ENCODE assay signal across 1 cellular context in genomic region chr7:134062460-134062859, GRCh38.
A peak's percentile ranks its signal among the peaks of the same experiment; 100 is the strongest.
TF ChIP-seq lines count a peak whose summit lies in the region.

No MANE protein-coding gene starts in this region.

TF ChIP-seq in K562, 482 proteins besides CTCF, POLR2A, EP300 and RAD21 (continued from another document and continues in another):
- TF ChIP-seq ZBTB49 (CRISPR knock-in tag; IDR thresholded peaks at IDR 0.05; ENCODE audit: borderline replicate concordance): no peak
- TF ChIP-seq SIRT6 (IDR thresholded peaks at IDR 0.05; ENCODE audit: low read depth, low read length): no peak
- TF ChIP-seq PML (IDR thresholded peaks at IDR 0.05; ENCODE audit: low read length): no peak
- TF ChIP-seq XRCC5 (IDR thresholded peaks at IDR 0.05; ENCODE audit: low read depth, low read length): no peak
- no peak for TF ChIP-seq RBFOX2 (IDR thresholded peaks at IDR 0.05; ENCODE audit: low read depth, low read length)
- TF ChIP-seq ARHGAP35 (IDR thresholded peaks at IDR 0.05; ENCODE audit: partially characterized antibody): no peak
- no peak for TF ChIP-seq ZNF717 (CRISPR knock-in tag; IDR thresholded peaks at IDR 0.05)
- no peak for TF ChIP-seq STAG1 (CRISPR knock-in tag; IDR thresholded peaks at IDR 0.05; ENCODE audit: borderline replicate concordance)
- no peak for TF ChIP-seq GATAD2B (IDR thresholded peaks at IDR 0.05; ENCODE audit: borderline replicate concordance)
- TF ChIP-seq HLTF (IDR thresholded peaks at IDR 0.05): no peak
- TF ChIP-seq HOMEZ (CRISPR knock-in tag; IDR thresholded peaks at IDR 0.05): no peak
- no peak for TF ChIP-seq HNRNPK (IDR thresholded peaks at IDR 0.05; ENCODE audit: low read depth, low read length, poor library complexity, severe bottlenecking)
- TF ChIP-seq ZNF12 (CRISPR knock-in tag; IDR thresholded peaks at IDR 0.05): no peak
- no peak for TF ChIP-seq ZNF280A (IDR thresholded peaks at IDR 0.05; ENCODE audit: low read depth, partially characterized antibody)
- peak; percentile 56 for TF ChIP-seq NFIC (IDR thresholded peaks at IDR 0.05)
- no peak for TF ChIP-seq NCOA6 (IDR thresholded peaks at IDR 0.05)
- TF ChIP-seq U2AF1 (optimal IDR thresholded peaks at IDR 0.05; ENCODE audit: low read depth, low read length): no peak
- no peak for TF ChIP-seq SPI1 (IDR thresholded peaks at IDR 0.05; ENCODE audit: borderline replicate concordance, low read depth, low read length)
- TF ChIP-seq ZNF239 (CRISPR knock-in tag; IDR thresholded peaks at IDR 0.05): no peak
- TF ChIP-seq MXI1 (IDR thresholded peaks at IDR 0.05; ENCODE audit: low read depth, low read length): no peak
- TF ChIP-seq IRF2 (CRISPR knock-in tag; IDR thresholded peaks at IDR 0.05): no peak
- no peak for TF ChIP-seq MBD2 (IDR thresholded peaks at IDR 0.05; ENCODE audit: borderline replicate concordance, low read depth)
- TF ChIP-seq HDAC6 (IDR thresholded peaks at IDR 0.05; ENCODE audit: low read depth, low read length): no peak
- no peak for TF ChIP-seq ETV1 (tag; conservative IDR thresholded peaks at IDR 0.05; ENCODE audit: low read depth)
- TF ChIP-seq MTF1 (CRISPR knock-in tag; IDR thresholded peaks at IDR 0.05; ENCODE audit: borderline replicate concordance): no peak
- TF ChIP-seq FUS (optimal IDR thresholded peaks at IDR 0.05; ENCODE audit: low read depth, low read length): no peak
- no peak for TF ChIP-seq RERE (CRISPR knock-in tag; IDR thresholded peaks at IDR 0.05; ENCODE audit: borderline replicate concordance)
- TF ChIP-seq E2F3 (CRISPR knock-in tag; IDR thresholded peaks at IDR 0.05): no peak
- TF ChIP-seq GTF2A2 (tag; IDR thresholded peaks at IDR 0.05): no peak
- TF ChIP-seq CEBPG (CRISPR knock-in tag; IDR thresholded peaks at IDR 0.05): no peak
- no peak for TF ChIP-seq CEBPG (tag; conservative IDR thresholded peaks at IDR 0.05 in 1 of 2, IDR thresholded peaks at IDR 0.05 in 1 of 2)
- no peak for TF ChIP-seq MLLT1 (IDR thresholded peaks at IDR 0.05)
- no peak for TF ChIP-seq HCFC1 (IDR thresholded peaks at IDR 0.05; ENCODE audit: low read depth, low read length)
- no peak for TF ChIP-seq ZBTB2 (IDR thresholded peaks at IDR 0.05)
- TF ChIP-seq NR2C1 (IDR thresholded peaks at IDR 0.05): no peak; the same call in 1 of the 2 replicates
- TF ChIP-seq NR2C1 (tag; IDR thresholded peaks at IDR 0.05): peak; percentile 55; the same call in 1 of the 2 replicates
- TF ChIP-seq BCOR (IDR thresholded peaks at IDR 0.05): no peak
- TF ChIP-seq ZNF347 (CRISPR knock-in tag; IDR thresholded peaks at IDR 0.05; ENCODE audit: low read depth): no peak
- TF ChIP-seq EZH2 (IDR thresholded peaks at IDR 0.05; ENCODE audit: borderline replicate concordance, low read depth, low read length): no peak
- no peak for TF ChIP-seq CAMTA2 (CRISPR knock-in tag; conservative IDR thresholded peaks at IDR 0.05)
- TF ChIP-seq NR2C2 (CRISPR knock-in tag; IDR thresholded peaks at IDR 0.05): no peak
- peak; percentile 68; the same call in 1 of the 2 replicates for TF ChIP-seq NR2C2 (tag; IDR thresholded peaks at IDR 0.05)
- no peak for TF ChIP-seq ZNF165 (CRISPR knock-in tag; IDR thresholded peaks at IDR 0.05; ENCODE audit: borderline replicate concordance)
- no peak for TF ChIP-seq LCOR (CRISPR knock-in tag; IDR thresholded peaks at IDR 0.05)
- TF ChIP-seq ZNF253 (CRISPR knock-in tag; conservative IDR thresholded peaks at IDR 0.05): no peak
- no peak for TF ChIP-seq PHTF2 (CRISPR knock-in tag; IDR thresholded peaks at IDR 0.05)
- TF ChIP-seq ZNF584 (CRISPR knock-in tag; IDR thresholded peaks at IDR 0.05; ENCODE audit: low read depth): no peak
- TF ChIP-seq KDM4B (IDR thresholded peaks at IDR 0.05; ENCODE audit: borderline replicate concordance in 2 of 2, low read depth in 1 of 2): no peak
- TF ChIP-seq PHB2 (IDR thresholded peaks at IDR 0.05; ENCODE audit: low read depth): no peak
